Comparison of ENCODE assay signal across 12 cellular contexts in the genomic region with DNA sequence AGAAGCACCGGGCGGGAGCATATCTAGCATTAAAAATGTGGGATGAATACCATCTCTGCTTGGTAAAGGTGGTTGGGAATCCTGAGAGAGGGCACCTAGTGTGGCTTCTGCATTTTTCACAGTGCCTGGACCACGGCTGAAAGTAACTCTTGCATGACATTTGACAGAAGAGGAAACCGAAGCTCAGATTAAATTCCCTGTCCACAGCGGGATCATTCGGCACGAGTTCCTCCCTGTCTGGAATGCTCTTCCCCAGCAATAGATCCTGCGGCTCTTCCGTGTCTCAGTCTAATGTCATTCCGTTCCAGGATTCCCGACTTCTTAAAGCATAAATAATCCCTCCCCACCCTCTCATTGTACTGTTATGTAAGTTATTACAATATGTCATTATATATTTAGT. TPM values are rescaled to one million over a fixed set of nuclear protein-coding genes. Genes with fewer than 3 reads are reported as not detected.
DNase-seq lines count a peak whose midpoint lies in the region; ATAC-seq lines count a peak whose summit lies in the region.
"Had no signal": no experiment of that assay in that cellular context is flagged by ENCODE, and none has a peak within 500 bp of the region (broad histone marks: within the 10 kb centered on the region; RNA-seq: fewer than 3 reads in every experiment).

No MANE protein-coding gene starts in this region.

- intact Hi-C loops in dendritic cell treated with granulocyte-macrophage colony-stimulating factor and Interleukin-4, amounts not matched to agents 40 ng/mL and 50 ng/mL, for 4 days (cut with micrococcal nuclease), result no loop called here

- H3K9me3 Mint-ChIP-seq in activated CD4-positive, alpha-beta T cell treated with anti-CD3 and anti-CD28 coated beads, Interleukin-2, amount 10 ng/mL, durations not matched to agents 7 days and 5 days, result no peaks in the 10 kb centered on the region
- H3K9me3 Mint-ChIP-seq in dendritic cell treated with granulocyte-macrophage colony-stimulating factor and Interleukin-4, amounts not matched to agents 40 ng/mL and 50 ng/mL, for 4 days, result no peaks in the 10 kb centered on the region

- no peaks in the 10 kb centered on the region for H3K9me3 ChIP-seq in NT2/D1 (ENCODE audit: insufficient read depth, low read length)
- H3K9me3 ChIP-seq: adrenal gland, thoracic aorta had no signal

- H3K27ac Mint-ChIP-seq in activated CD4-positive, alpha-beta T cell treated with anti-CD3 and anti-CD28 coated beads, Interleukin-2, amount 10 ng/mL, durations not matched to agents 7 days and 5 days, result peak overlapping the region; percentile 91
- peak overlapping the region; percentile 93 for H3K27ac Mint-ChIP-seq in dendritic cell treated with granulocyte-macrophage colony-stimulating factor and Interleukin-4, amounts not matched to agents 40 ng/mL and 50 ng/mL, for 4 days

- H3K36me3 Mint-ChIP-seq in activated CD4-positive, alpha-beta T cell treated with anti-CD3 and anti-CD28 coated beads, Interleukin-2, amount 10 ng/mL, durations not matched to agents 7 days and 5 days (ENCODE audit: low read depth), result peaks cover 35% of the 10 kb centered on the region
- H3K36me3 Mint-ChIP-seq in dendritic cell treated with granulocyte-macrophage colony-stimulating factor and Interleukin-4, amounts not matched to agents 40 ng/mL and 50 ng/mL, for 4 days (ENCODE audit: low read depth), result peaks cover 44% of the 10 kb centered on the region

- H3K27ac ChIP-seq in rectal smooth muscle tissue (ENCODE audit: low read depth, low read length), result no peak overlapping the region

- peaks cover 35% of the 10 kb centered on the region for H3K36me3 ChIP-seq in NT2/D1 (ENCODE audit: insufficient read depth, insufficient read length, low read length)
- peaks cover 13% of the 10 kb centered on the region for H3K36me3 ChIP-seq in rectal smooth muscle tissue (ENCODE audit: control insufficient read depth, insufficient read depth, low read length)

- no peaks in the 10 kb centered on the region for H3K4me1 ChIP-seq in NT2/D1 (ENCODE audit: insufficient read depth, insufficient read length)
- peaks cover 14% of the 10 kb centered on the region for H3K4me1 ChIP-seq in rectal smooth muscle tissue (ENCODE audit: control insufficient read depth, insufficient read depth, low read length)

- H3K27me3 Mint-ChIP-seq in activated CD4-positive, alpha-beta T cell treated with anti-CD3 and anti-CD28 coated beads, Interleukin-2, amount 10 ng/mL, durations not matched to agents 7 days and 5 days, result no peaks in the 10 kb centered on the region
- H3K27me3 Mint-ChIP-seq in dendritic cell treated with granulocyte-macrophage colony-stimulating factor and Interleukin-4, amounts not matched to agents 40 ng/mL and 50 ng/mL, for 4 days, result peaks cover 1% of the 10 kb centered on the region

- no peak for ATAC-seq in GM18861 (IDR thresholded peaks at IDR 0.05; ENCODE audit: unreplicated experiment)

- peaks cover 47% of the 10 kb centered on the region for H3K4me1 Mint-ChIP-seq in activated CD4-positive, alpha-beta T cell treated with anti-CD3 and anti-CD28 coated beads, Interleukin-2, amount 10 ng/mL, durations not matched to agents 7 days and 5 days
- H3K4me1 Mint-ChIP-seq in dendritic cell treated with granulocyte-macrophage colony-stimulating factor and Interleukin-4, amounts not matched to agents 40 ng/mL and 50 ng/mL, for 4 days (ENCODE audit: low read depth), result peaks cover 36% of the 10 kb centered on the region

- POLR2A ChIA-PET in activated CD4-positive, alpha-beta T cell treated with anti-CD3 and anti-CD28 coated beads, Interleukin-2, amount 10 ng/mL, durations not matched to agents 7 days and 5 days (lab: Charles Lee), result interaction anchor here (2.2 kb wide), 1 partner anchor 16 kb away, joined by 6 read pairs; a partner anchor contains a TSS

- H3K27me3 ChIP-seq in NT2/D1 (ENCODE audit: insufficient read depth, insufficient read length) (no peaks in the 10 kb centered on the region), rectal smooth muscle tissue (ENCODE audit: control insufficient read depth, insufficient read depth, low read length) (no peaks in the 10 kb centered on the region)
- H3K27me3 ChIP-seq: adrenal gland had no signal

- CTCF ChIA-PET in activated CD4-positive, alpha-beta T cell treated with anti-CD3 and anti-CD28 coated beads, Interleukin-2, amount 10 ng/mL, durations not matched to agents 7 days and 5 days (lab: Charles Lee), result interaction anchor here (1.3 to 1.5 kb wide), 2 partner anchors 11 to 16 kb away, joined by 4 to 6 read pairs; a partner anchor contains a TSS

- H3K4me3 Mint-ChIP-seq in activated CD4-positive, alpha-beta T cell treated with anti-CD3 and anti-CD28 coated beads, Interleukin-2, amount 10 ng/mL, durations not matched to agents 7 days and 5 days, result peak overlapping the region; percentile 89
- peak overlapping the region; percentile 23 for H3K4me3 Mint-ChIP-seq in dendritic cell treated with granulocyte-macrophage colony-stimulating factor and Interleukin-4, amounts not matched to agents 40 ng/mL and 50 ng/mL, for 4 days

- H3K4me3 ChIP-seq in NT2/D1 (ENCODE audit: insufficient read length, low read depth), result peak overlapping the region; percentile 11
- H3K4me3 ChIP-seq in rectal smooth muscle tissue (ENCODE audit: low read length), result peak overlapping the region; percentile 80

- no peak for DNase-seq in activated CD4-positive, alpha-beta T cell treated with anti-CD3 and anti-CD28 coated beads, Interleukin-2, amount 10 ng/mL, durations not matched to agents 7 days and 5 days
- no peak for DNase-seq in activated CD4-positive, alpha-beta T cell treated with anti-CD3 and anti-CD28 coated beads, Interleukin-2, amount 50 U/mL, for 1 hour
- no peak for DNase-seq in NT2/D1 (ENCODE audit: low read depth, low spot score)
- no peak for DNase-seq in globus pallidus (ENCODE audit: low spot score)
- DNase-seq in cerebellar nuclear complex (lab: John Stamatoyannopoulos, UW), result no peak
- DNase-seq: GF-D8, NCI-H1694 had no signal

- H3K9ac ChIP-seq in NT2/D1 (ENCODE audit: insufficient read length, low read depth) (no peak overlapping the region), rectal smooth muscle tissue (ENCODE audit: low read length) (no peak overlapping the region)

RNA-seq across cellular contexts. Expression of a gene that starts 0.9 kb away (rescaled TPM):
- 1,000 to 10,000 TPM; 1,311 to 1,331 TPM for total RNA-seq in activated CD4-positive, alpha-beta T cell treated with anti-CD3 and anti-CD28 coated beads, Interleukin-2, amount 10 ng/mL, durations not matched to agents 7 days and 5 days

RNA-seq across cellular contexts. Expression of a gene that starts 16.0 kb away (rescaled TPM):
- total RNA-seq in activated CD4-positive, alpha-beta T cell treated with anti-CD3 and anti-CD28 coated beads, Interleukin-2, amount 10 ng/mL, durations not matched to agents 7 days and 5 days, result 10 to 100 TPM; 18.7 to 26.0 TPM

RNA-seq across cellular contexts. Expression of a gene that starts 20.8 kb away (rescaled TPM):
- total RNA-seq in activated CD4-positive, alpha-beta T cell treated with anti-CD3 and anti-CD28 coated beads, Interleukin-2, amount 10 ng/mL, durations not matched to agents 7 days and 5 days, result under 1 TPM in 1 of 2 experiments, not detected in 1; 0.35 TPM

RNA-seq across cellular contexts. Expression of a gene that starts 54.8 kb away (rescaled TPM):
- total RNA-seq in activated CD4-positive, alpha-beta T cell treated with anti-CD3 and anti-CD28 coated beads, Interleukin-2, amount 10 ng/mL, durations not matched to agents 7 days and 5 days, result 10 to 100 TPM; 45.7 to 48.2 TPM
